Comparison of ENCODE assay signal across 9 cellular contexts in the genomic region with DNA sequence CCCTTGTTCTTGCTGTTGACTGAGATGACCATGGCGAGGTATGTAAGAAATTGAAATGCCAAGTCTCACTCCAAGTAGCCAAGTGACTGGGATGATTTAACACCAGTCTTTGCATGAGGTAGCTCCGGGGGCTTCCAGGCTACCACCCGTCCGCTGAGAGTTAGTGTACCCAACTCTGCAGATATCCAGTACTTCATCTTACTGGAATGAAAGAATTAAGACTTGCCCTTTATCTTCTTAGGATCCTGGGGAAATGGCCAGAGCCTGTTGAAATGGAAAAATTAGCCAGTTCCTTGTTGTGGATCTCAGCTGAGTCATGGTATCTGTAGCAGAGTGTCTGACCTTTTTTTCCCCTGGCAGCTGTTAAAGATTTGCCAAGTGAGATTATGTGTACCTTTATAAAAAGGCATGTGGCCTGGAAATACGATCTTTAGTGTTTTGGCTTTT.
DNase-seq lines count a peak whose midpoint lies in the region; ATAC-seq and TF ChIP-seq lines count a peak whose summit lies in the region.
"Had no signal": no experiment of that assay in that cellular context is flagged by ENCODE, and none has a peak within 500 bp of the region (broad histone marks: within the 10 kb centered on the region; RNA-seq: fewer than 3 reads in every experiment).

No MANE protein-coding gene starts in this region.

- peak overlapping the region; percentile 80 for H3K4me2 ChIP-seq in skeletal muscle satellite cell (ENCODE audit: low read length)

- no peaks in the 10 kb centered on the region for H3K27me3 ChIP-seq in ascending aorta
- H3K27me3 ChIP-seq in iPS-18a (ENCODE audit: control insufficient read depth, insufficient read depth, low read length): no peaks in the 10 kb centered on the region
- H3K27me3 ChIP-seq in skeletal muscle satellite cell (ENCODE audit: control insufficient read depth, insufficient read depth, low read length): no peaks in the 10 kb centered on the region

- H3K4me1 ChIP-seq in ascending aorta: peaks cover 0 to 3% of the 10 kb centered on the region in 2 donors
- peaks cover 21% of the 10 kb centered on the region for H3K4me1 ChIP-seq in iPS-18a (ENCODE audit: control insufficient read depth, low read depth, low read length)
- peaks cover 31% of the 10 kb centered on the region for H3K4me1 ChIP-seq in skeletal muscle satellite cell (ENCODE audit: control insufficient read depth, insufficient read depth, low read length)

- no peak for TF ChIP-seq CTCF in ascending aorta (IDR thresholded peaks at IDR 0.05)

- intact Hi-C loops in ascending aorta (cut with DNase I): no loop called here

- DNase-seq in HK-2 (ENCODE audit: unreplicated experiment) (peak; percentile 40), ascending aorta (ENCODE audit: low spot score in 2 of 2) (no peak), 8988T (no peak)
- no peak for DNase-seq in activated CD4-positive, CD25-positive, alpha-beta regulatory T cell (lab: John Stamatoyannopoulos, UW)
- DNase-seq: NCI-H1436 treated with DMSO at 0.1 percent for 48 hours had no signal

- H3K9me3 ChIP-seq in ascending aorta (no peaks in the 10 kb centered on the region), iPS-18a (ENCODE audit: control insufficient read depth, low read depth, low read length) (no peaks in the 10 kb centered on the region), skeletal muscle satellite cell (replicated peaks; ENCODE audit: low read length) (no peaks in the 10 kb centered on the region)

- H3K27ac ChIP-seq in ascending aorta (peak overlapping the region; percentile 24 to 53), iPS-18a (ENCODE audit: low read length) (no peak overlapping the region)

- H3K4me3 ChIP-seq in ascending aorta (no peak overlapping the region), iPS-18a (ENCODE audit: low read length) (peak overlapping the region; percentile 34), skeletal muscle satellite cell (ENCODE audit: low read length) (peak overlapping the region; percentile 56)

- no peak for ATAC-seq in HG02970 (IDR thresholded peaks at IDR 0.05; ENCODE audit: low FRiP score, unreplicated experiment)
- no peak for ATAC-seq in HG03135 (IDR thresholded peaks at IDR 0.05; ENCODE audit: unreplicated experiment)

- H3K36me3 ChIP-seq in ascending aorta: no peaks in the 10 kb centered on the region
- no peaks in the 10 kb centered on the region for H3K36me3 ChIP-seq in iPS-18a (ENCODE audit: control insufficient read depth, low read depth, low read length)
- peaks cover 2% of the 10 kb centered on the region for H3K36me3 ChIP-seq in skeletal muscle satellite cell (ENCODE audit: insufficient read depth, low read length)

- H3K9ac ChIP-seq in iPS-18a (ENCODE audit: low read length): peak overlapping the region; percentile 24
- peak overlapping the region; percentile 49 for H3K9ac ChIP-seq in skeletal muscle satellite cell (ENCODE audit: low read depth, low read length)

Comparison
In these comparisons a context has a peak if more than half of its experiments do, and no peak if none do; other contexts are left out.
1. H3K4me3 ChIP-seq: peak in iPS-18a (single experiment) and skeletal muscle satellite cell (single experiment); none in ascending aorta (0 of 2).